Comparison of ENCODE assay signal across 1 cellular context in genomic region chr14:101360045-101360931, GRCh38.
A peak's percentile ranks its signal among the peaks of the same experiment; 100 is the strongest.
TF ChIP-seq lines count a peak whose summit lies in the region.

No MANE protein-coding gene starts in this region.

TF ChIP-seq in K562, 482 proteins besides CTCF, POLR2A, EP300 and RAD21 (continued from another document):
- no peak for TF ChIP-seq MGA (IDR thresholded peaks at IDR 0.05)
- TF ChIP-seq RUNX1 (IDR thresholded peaks at IDR 0.05; ENCODE audit: low read depth), result no peak
- TF ChIP-seq HNRNPLL (IDR thresholded peaks at IDR 0.05; ENCODE audit: low read depth, low read length, poor library complexity, severe bottlenecking), result no peak
- no peak for TF ChIP-seq ZNF609 (CRISPR knock-in tag; IDR thresholded peaks at IDR 0.05; ENCODE audit: borderline replicate concordance)
- 0 out of 4 replicates have a peak, but pooled peaks of 1 of the 2 experiments have one; percentile 34 for TF ChIP-seq HDAC1 (IDR thresholded peaks at IDR 0.05)
- no peak for TF ChIP-seq SFPQ (IDR thresholded peaks at IDR 0.05; ENCODE audit: low read depth, low read length)
- TF ChIP-seq ELF4 (CRISPR knock-in tag; IDR thresholded peaks at IDR 0.05), result no peak
